ENCODE assay signal across 11 cellular contexts in the genomic region with DNA sequence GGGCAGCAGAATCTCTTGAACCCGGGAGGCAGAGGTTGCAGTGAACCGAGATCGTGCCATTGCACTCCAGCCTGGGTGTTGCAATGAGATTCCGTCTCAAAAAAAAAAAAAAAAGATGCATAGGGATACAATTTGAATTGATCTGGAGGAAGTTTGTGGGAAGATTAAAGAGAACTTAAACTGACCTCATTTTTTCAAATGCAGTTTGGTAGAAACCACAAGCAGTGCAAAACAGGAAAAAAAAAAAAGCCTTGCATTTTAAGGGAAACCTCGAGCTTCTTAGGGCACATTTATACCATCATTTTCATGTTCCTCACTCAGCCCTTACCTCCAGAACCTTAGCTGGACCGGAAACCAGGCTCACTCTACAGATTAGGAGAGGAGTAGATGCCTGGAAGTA. TPM values are rescaled to one million over a fixed set of nuclear protein-coding genes. Genes with fewer than 3 reads are reported as not detected.
DNase-seq lines count a peak whose midpoint lies in the region; ATAC-seq, FAIRE-seq and TF ChIP-seq lines count a peak whose summit lies in the region.
"Had no signal": no experiment of that assay in that cellular context is flagged by ENCODE, and none has a peak within 500 bp of the region (broad histone marks: within the 10 kb centered on the region; RNA-seq: fewer than 3 reads in every experiment).

No MANE protein-coding gene starts in this region.

- DNase-seq in activated T-cell treated with anti-CD3 and anti-CD28 coated beads, Interleukin-2, amount 50 U/mL, for 72 hours: no peak
- DNase-seq in activated T-cell treated with anti-CD3 and anti-CD28 coated beads, Interleukin-2, amount 50 U/mL, for 1 hour: no peak
- DNase-seq in OCI-M1 (lab: John Stamatoyannopoulos, UW) (peak; percentile 90), GM12878 (ENCODE audit: low read depth, low spot score) (no peak), HuH-7 (ENCODE audit: low spot score) (no peak), mammary epithelial cell (no peak)
- DNase-seq in stimulated activated naive CD8-positive, alpha-beta T cell treated with anti-CD3 and anti-CD28 coated beads, Interleukin-15, amount 100 ng/mL, for 72 hours: no peak
- DNase-seq: SJCRH30 had no signal

- no peak for ATAC-seq in activated T-cell treated with anti-CD3 and anti-CD28 coated beads, Interleukin-2, amount 50 U/mL, for 72 hours (replicated peaks in 1 of 2)
- ATAC-seq in GM12878 (no peak), GM18873 (IDR thresholded peaks at IDR 0.05; ENCODE audit: low FRiP score, unreplicated experiment) (no peak)
- no peak for ATAC-seq in stimulated activated naive CD8-positive, alpha-beta T cell treated with anti-CD3 and anti-CD28 coated beads, Interleukin-15, amount 100 ng/mL, for 72 hours

- no peaks in the 10 kb centered on the region for H3K27me3 Mint-ChIP-seq in activated T-cell treated with anti-CD3 and anti-CD28 coated beads, Interleukin-2, amount 50 U/mL, for 72 hours (ENCODE audit: low read depth)
- H3K27me3 Mint-ChIP-seq in stimulated activated naive CD8-positive, alpha-beta T cell treated with anti-CD3 and anti-CD28 coated beads, Interleukin-15, amount 100 ng/mL, for 72 hours: no peaks in the 10 kb centered on the region

- BruUV-seq in GM12878 (replicated peaks; lab: Mats Ljungman, UMichigan) (no TSS peak), mammary epithelial cell (replicated peaks; lab: Mats Ljungman, UMichigan) (no TSS peak)

- TF ChIP-seq EP300 in GM12878 (IDR thresholded peaks at IDR 0.05; ENCODE audit: borderline replicate concordance in 1 of 2, control insufficient read depth in 1 of 2, low read depth in 2 of 2, low read length in 2 of 2): no peak

- peaks cover 55% of the 10 kb centered on the region for H3K4me1 Mint-ChIP-seq in activated T-cell treated with anti-CD3 and anti-CD28 coated beads, Interleukin-2, amount 50 U/mL, for 72 hours (ENCODE audit: low read depth)
- peaks cover 52% of the 10 kb centered on the region for H3K4me1 Mint-ChIP-seq in stimulated activated naive CD8-positive, alpha-beta T cell treated with anti-CD3 and anti-CD28 coated beads, Interleukin-15, amount 100 ng/mL, for 72 hours

- dilution Hi-C loops in mammary epithelial cell (cut with HindIII; ENCODE audit: low sequenced_read_pairs): no loop called here

- H3K27ac Mint-ChIP-seq in activated T-cell treated with anti-CD3 and anti-CD28 coated beads, Interleukin-2, amount 50 U/mL, for 72 hours: peak overlapping the region; percentile 34
- peak overlapping the region; percentile 17 to 37 for H3K27ac Mint-ChIP-seq in stimulated activated naive CD8-positive, alpha-beta T cell treated with anti-CD3 and anti-CD28 coated beads, Interleukin-15, amount 100 ng/mL, for 72 hours

- 0% methylated on average over 6 of the region's 6 CpGs for WGBS in GM12878 (ENCODE audit: insufficient coverage, insufficient replicate concordance, low lambda C conversion rate, missing lambda C conversion rate)
- 91% methylated on average over 6 of the region's 6 CpGs for WGBS in mammary epithelial cell (ENCODE audit: low coverage, missing lambda C conversion rate)

- SMC1A ChIA-PET in GM12878 (lab: Charles Lee; ENCODE audit: uncharacterized antibody, unreplicated experiment): interaction anchor here (0.7 to 1.0 kb wide), 3 partner anchors 12 to 42 kb away, joined by 3 to 6 read pairs (median 3); no protein-coding TSS in a partner anchor

- POLR2A ChIA-PET in GM12878 (lab: Charles Lee): interaction anchor here (0.6 to 1.9 kb wide), 5 partner anchors 22 to 465 kb away, joined by 3 to 9 read pairs (median 4); a partner anchor contains a TSS

- TF ChIP-seq RAD21 in GM12878 (IDR thresholded peaks at IDR 0.05; ENCODE audit: insufficient read depth, low read depth, low read length): no peak

- RAD21 ChIA-PET in GM12878 (lab: Charles Lee; ENCODE audit: unreplicated experiment): interaction anchor here (1.1 kb wide), 1 partner anchor 22 kb away, joined by 3 read pairs; no protein-coding TSS in a partner anchor

- intact Hi-C loops in GM12878 (cut with micrococcal nuclease; ENCODE audit: unreplicated experiment): no loop called here
- intact Hi-C loops in mammary epithelial cell (cut with micrococcal nuclease): no loop called here

- peak overlapping the region; percentile 83 for H3K4me2 ChIP-seq in GM12878 (ENCODE audit: control insufficient read depth, insufficient read depth)
- H3K4me2 ChIP-seq in mammary epithelial cell (ENCODE audit: insufficient read depth, low read depth, low read length): no peak overlapping the region

- no peaks in the 10 kb centered on the region; the same call in 2 of the 3 replicates for H3K9me3 ChIP-seq in GM12878 (replicated peaks; ENCODE audit: control insufficient read depth, insufficient read depth, low read length)
- H3K9me3 ChIP-seq in mammary epithelial cell (replicated peaks; ENCODE audit: insufficient read depth, low read length): no peaks in the 10 kb centered on the region
- H3K9me3 ChIP-seq: SJCRH30 had no signal

- peak overlapping the region; percentile 35; the same call in 1 of the 2 replicates for H3K9ac ChIP-seq in GM12878 (ENCODE audit: control insufficient read depth, insufficient read depth, low read length)
- no peak overlapping the region for H3K9ac ChIP-seq in mammary epithelial cell (ENCODE audit: insufficient read depth, low read length)

- H3K4me3 ChIP-seq in GM12878: no peak overlapping the region; the same call in 1 of the 2 replicates
- H3K4me3 ChIP-seq in mammary epithelial cell (replicated peaks in 1 of 3; ENCODE audit: insufficient read depth in 1 of 3, low read depth in 2 of 3, low read length in 3 of 3): no peak overlapping the region
- H3K4me3 ChIP-seq: cardiac muscle cell, SJCRH30 had no signal

- H3K79me2 ChIP-seq in GM12878 (ENCODE audit: control insufficient read depth, insufficient read depth, low read length): peaks cover 6% of the 10 kb centered on the region; the same call in 1 of the 2 replicates
- peaks cover 3% of the 10 kb centered on the region for H3K79me2 ChIP-seq in mammary epithelial cell (ENCODE audit: insufficient read depth, low read length)

- H3K27me3 ChIP-seq in GM12878 (replicated peaks in 1 of 2; ENCODE audit: control insufficient read depth in 2 of 2, insufficient read depth in 2 of 2, low read length in 1 of 2): no peaks in the 10 kb centered on the region
- H3K27me3 ChIP-seq in mammary epithelial cell (ENCODE audit: insufficient read depth, low read length): no peaks in the 10 kb centered on the region
- H3K27me3 ChIP-seq: cardiac muscle cell, SJCRH30 had no signal

- H3K36me3 ChIP-seq in GM12878 (ENCODE audit: control insufficient read depth in 2 of 2, insufficient read depth in 2 of 2, low read length in 1 of 2) (no peaks in the 10 kb centered on the region), mammary epithelial cell (ENCODE audit: insufficient read depth, low read length) (peaks cover 2% of the 10 kb centered on the region)
- H3K36me3 ChIP-seq: SJCRH30 had no signal

- H3K4me1 ChIP-seq in GM12878 (ENCODE audit: control insufficient read depth, insufficient read depth, low read length) (peaks cover 56% of the 10 kb centered on the region), mammary epithelial cell (ENCODE audit: insufficient read depth, low read length) (no peaks in the 10 kb centered on the region)
- H3K4me1 ChIP-seq: SJCRH30 had no signal

- H2AFZ ChIP-seq in GM12878 (ENCODE audit: control insufficient read depth, low read depth, low read length) (no peak overlapping the region), mammary epithelial cell (ENCODE audit: low read depth, low read length) (no peak overlapping the region)

- in situ Hi-C loops in GM12878 (cut with MboI) (no loop called here), mammary epithelial cell (cut with MboI; ENCODE audit: low sequenced_read_pairs in 2 of 2) (no loop called here)

- H3K36me3 Mint-ChIP-seq in activated T-cell treated with anti-CD3 and anti-CD28 coated beads, Interleukin-2, amount 50 U/mL, for 72 hours (ENCODE audit: insufficient read depth in 2 of 2): peaks cover 2 to 4% of the 10 kb centered on the region in 2 donors

- H3K27ac ChIP-seq in GM12878 (ENCODE audit: control insufficient read depth, insufficient read depth) (0 out of 2 replicates have a peak overlapping the region, but pooled peaks have one; percentile 6), mammary epithelial cell (ENCODE audit: insufficient read depth, low read depth, low read length) (no peak overlapping the region)
- H3K27ac ChIP-seq: cardiac muscle cell, SJCRH30 had no signal

- H4K20me1 ChIP-seq in GM12878 (ENCODE audit: control insufficient read depth, insufficient read depth) (no peaks in the 10 kb centered on the region), mammary epithelial cell (ENCODE audit: insufficient read depth, low read length) (no peaks in the 10 kb centered on the region)

- CTCF ChIA-PET in GM12878 (lab: Yijun Ruan, JAX): interaction anchor here (0.8 to 1.1 kb wide), 3 partner anchors 21 to 290 kb away, joined by 3 to 4 read pairs (median 3); no protein-coding TSS in a partner anchor
- CTCF ChIA-PET in mammary epithelial cell (lab: Charles Lee; ENCODE audit: low non-redundant PET): no interaction called here

- no peak for TF ChIP-seq POLR2A in GM12878 (IDR thresholded peaks at IDR 0.05; ENCODE audit: low read depth, low read length)

- TF ChIP-seq CTCF in GM12878 (IDR thresholded peaks at IDR 0.05 in 2 of 3, conservative IDR thresholded peaks at IDR 0.05 in 1 of 3; ENCODE audit: control insufficient read depth in 2 of 3, extremely low read depth in 1 of 3, insufficient read depth in 1 of 3, low read depth in 3 of 3, low read length in 3 of 3) (no peak), mammary epithelial cell (conservative IDR thresholded peaks at IDR 0.05 in 1 of 2, IDR thresholded peaks at IDR 0.05 in 1 of 2; ENCODE audit: extremely low read depth in 1 of 2, insufficient read depth in 1 of 2, low read depth in 1 of 2, low read length in 2 of 2) (no peak)

- H3K4me3 Mint-ChIP-seq in activated T-cell treated with anti-CD3 and anti-CD28 coated beads, Interleukin-2, amount 50 U/mL, for 72 hours: peak overlapping the region; percentile 61 to 66
- H3K4me3 Mint-ChIP-seq in stimulated activated naive CD8-positive, alpha-beta T cell treated with anti-CD3 and anti-CD28 coated beads, Interleukin-15, amount 100 ng/mL, for 72 hours: peak overlapping the region; percentile 38 to 70

- FAIRE-seq in GM12878 (lab: Jason Lieb, UNC): no peak
- FAIRE-seq: islet of Langerhans had no signal

- no peaks in the 10 kb centered on the region for H3K9me3 Mint-ChIP-seq in activated T-cell treated with anti-CD3 and anti-CD28 coated beads, Interleukin-2, amount 50 U/mL, for 72 hours
- no peaks in the 10 kb centered on the region for H3K9me3 Mint-ChIP-seq in stimulated activated naive CD8-positive, alpha-beta T cell treated with anti-CD3 and anti-CD28 coated beads, Interleukin-15, amount 100 ng/mL, for 72 hours

RNA-seq across cellular contexts. Expression of a gene that starts 2.8 kb away (rescaled TPM):
- total RNA-seq in activated T-cell treated with anti-CD3 and anti-CD28 coated beads, Interleukin-2, amount 50 U/mL, for 72 hours: 10 to 100 TPM; 12.2 to 14.9 TPM
- 50.6 and 62.4 TPM in 2 replicates for total RNA-seq in GM12878 (2013; cell fraction: nucleolus; rRNA removed)
- total RNA-seq in GM12878 (2014; rRNA removed) (7.7 and 10.2 TPM in 2 replicates), GM12878 (2014; rRNA removed; fragmentation: Illumina TruSeq; extraction: Trizol) (8.4 and 8.5 TPM in 2 replicates), GM12878 (2021) (9.7 and 11.1 TPM in 2 replicates), mammary epithelial cell (1 to 10 TPM; 3.6 to 7.3 TPM)
- polyA plus RNA-seq in GM12878 (2011; ENCODE audit: low read depth): 5.5 TPM
- polyA plus RNA-seq in GM12878 (2011; rRNA removed) (17.9 and 18.0 TPM in 2 replicates), GM12878 (2014; fragmentation: Illumina TruSeq; extraction: Trizol) (11.0 TPM in 2 replicates), GM12878 (2014; fragmentation: Nextera tagmentation; extraction: Ambion mirVana) (1 to 10 TPM; 1.6 TPM), GM12878 (2014; rRNA removed) (17.6 and 17.7 TPM in 2 replicates), GM12878 (2016; fragmentation: Nextera tagmentation; extraction: Ambion mirVana) (1 to 10 TPM; 5.6 TPM), mammary epithelial cell (4.3 TPM)
- polyA plus RNA-seq in GM12878 (2011; cell fraction: cytosol; rRNA removed): 19.5 and 21.1 TPM in 2 replicates
- 50.5 and 51.7 TPM in 2 replicates for polyA plus RNA-seq in GM12878 (2011; cell fraction: nucleus; rRNA removed)
- 7.9 and 10.8 TPM in 2 replicates for polyA plus RNA-seq in GM12878 (2012)
- polyA minus RNA-seq in GM12878 (2011; rRNA and poly(A)+ RNA removed): 11.1 and 18.1 TPM in 2 replicates
- polyA minus RNA-seq in GM12878 (2011; cell fraction: cytosol; rRNA and poly(A)+ RNA removed): 2.5 and 3.6 TPM in 2 replicates
- 10.9 and 12.2 TPM in 2 replicates for polyA minus RNA-seq in GM12878 (2011; cell fraction: nucleus; rRNA and poly(A)+ RNA removed)
- 2.9 TPM for polyA minus RNA-seq in mammary epithelial cell
